Comparison of ENCODE assay signal across 15 cellular contexts in genomic region chr12:65663648-65664047, GRCh38.
"Had no signal": no experiment of that assay in that cellular context is flagged by ENCODE, and none has a peak within 500 bp of the region (broad histone marks: within the 10 kb centered on the region; RNA-seq: fewer than 3 reads in every experiment).

No MANE protein-coding gene starts in this region.

- H3K9me3 Mint-ChIP-seq: activated CD4-positive, alpha-beta memory T cell treated with anti-CD3 and anti-CD28 coated beads for 36 hours had no signal

- H3K4me1 ChIP-seq: right atrium auricular region, tibial artery, vagina had no signal

- H3K4me3 Mint-ChIP-seq: activated CD4-positive, alpha-beta memory T cell treated with anti-CD3 and anti-CD28 coated beads for 36 hours; activated T-cell treated with anti-CD3 and anti-CD28 coated beads, Interleukin-2, amount 50 U/mL, for 72 hours; effector memory CD8-positive, alpha-beta T cell; naive thymus-derived CD4-positive, alpha-beta T cell; stimulated activated effector memory CD8-positive, alpha-beta T cell treated with anti-CD3 and anti-CD28 coated beads, Interleukin-12 subunit alpha, Interleukin-12 subunit beta, amount 100 ng/mL, for 72 hours had no signal

- H3K36me3 Mint-ChIP-seq: activated CD4-positive, alpha-beta memory T cell treated with anti-CD3 and anti-CD28 coated beads for 36 hours; naive thymus-derived CD4-positive, alpha-beta T cell; stimulated activated effector memory CD8-positive, alpha-beta T cell treated with anti-CD3 and anti-CD28 coated beads, Interleukin-12 subunit alpha, Interleukin-12 subunit beta, amount 100 ng/mL, for 72 hours had no signal

- H3K9me3 ChIP-seq: neutrophil, right atrium auricular region, tibial artery, vagina had no signal

- H3K27ac ChIP-seq: neutrophil, right atrium auricular region, skin epidermis, tibial artery, vagina, VCaP had no signal

- ATAC-seq: activated T-cell treated with anti-CD3 and anti-CD28 coated beads, Interleukin-2, amount 50 U/mL, for 72 hours; effector memory CD8-positive, alpha-beta T cell; naive thymus-derived CD4-positive, alpha-beta T cell; stimulated activated effector memory CD8-positive, alpha-beta T cell treated with anti-CD3 and anti-CD28 coated beads, Interleukin-12 subunit alpha, Interleukin-12 subunit beta, amount 100 ng/mL, for 72 hours had no signal

- H3K36me3 ChIP-seq: neutrophil, right atrium auricular region, tibial artery, vagina had no signal

- H3K27me3 ChIP-seq: right atrium auricular region, tibial artery, vagina had no signal

- H3K4me3 ChIP-seq: right atrium auricular region, skin epidermis, tibial artery, vagina had no signal

- DNase-seq: activated CD4-positive, alpha-beta memory T cell treated with anti-CD3 and anti-CD28 coated beads for 36 hours; activated T-cell treated with anti-CD3 and anti-CD28 coated beads, Interleukin-2, amount 50 U/mL, for 72 hours; effector memory CD8-positive, alpha-beta T cell; erythroblast; glutamatergic neuron; naive thymus-derived CD4-positive, alpha-beta T cell; posterior cingulate gyrus; T1000; tibial artery had no signal

- H3K4me1 Mint-ChIP-seq: stimulated activated effector memory CD8-positive, alpha-beta T cell treated with anti-CD3 and anti-CD28 coated beads, Interleukin-12 subunit alpha, Interleukin-12 subunit beta, amount 100 ng/mL, for 72 hours had no signal
